1 cellular context compared by ENCODE assay signal in the genomic region with DNA sequence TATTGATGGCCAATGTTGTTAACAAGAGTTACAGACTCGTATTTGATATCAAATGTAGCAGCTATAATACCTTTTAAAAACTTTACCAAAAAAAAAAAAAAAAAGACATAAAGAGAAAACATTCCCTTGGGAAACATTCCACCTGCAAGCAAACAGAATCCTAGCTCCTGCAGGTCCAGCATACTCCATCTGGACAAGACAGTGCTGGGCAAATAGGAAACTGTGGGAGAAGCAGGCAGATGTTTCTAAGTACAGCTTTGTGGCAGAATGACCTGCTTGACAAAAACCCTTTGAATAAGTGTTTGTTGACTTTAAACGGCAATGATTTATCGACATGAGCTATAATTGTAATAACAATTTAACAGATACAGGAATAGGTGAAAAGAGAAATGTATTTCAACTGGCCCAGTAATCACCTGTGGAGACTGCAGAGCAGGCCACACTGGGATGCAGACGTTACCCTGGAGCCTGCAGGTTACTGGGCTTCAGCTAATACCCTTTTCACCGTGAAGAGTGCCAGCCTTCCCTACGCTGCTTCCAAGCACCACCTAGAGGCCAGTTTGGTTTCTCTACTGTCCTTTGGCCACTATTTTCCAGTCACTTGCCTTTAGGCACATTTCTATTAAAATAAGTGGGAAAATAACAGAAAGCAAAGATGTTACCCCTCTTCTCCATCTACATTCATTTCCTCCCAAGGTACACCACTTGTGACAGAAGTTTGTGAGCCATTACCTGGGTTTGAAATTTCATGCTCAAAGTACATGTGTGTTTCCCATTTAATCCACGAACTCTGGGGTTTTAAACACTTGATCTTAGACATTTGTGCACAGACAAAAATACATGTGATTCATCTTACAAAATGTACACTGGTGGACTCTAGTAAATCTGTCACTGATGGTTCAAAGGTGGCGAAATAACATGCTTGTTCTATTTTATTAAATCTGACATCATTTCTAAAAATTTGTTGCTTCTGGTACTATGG.
TF ChIP-seq lines count a peak whose summit lies in the region.

No MANE protein-coding gene starts in this region.

TF ChIP-seq in K562, 482 proteins besides CTCF, POLR2A, EP300 and RAD21 (continued from another document):
- TF ChIP-seq, protein P1, sequence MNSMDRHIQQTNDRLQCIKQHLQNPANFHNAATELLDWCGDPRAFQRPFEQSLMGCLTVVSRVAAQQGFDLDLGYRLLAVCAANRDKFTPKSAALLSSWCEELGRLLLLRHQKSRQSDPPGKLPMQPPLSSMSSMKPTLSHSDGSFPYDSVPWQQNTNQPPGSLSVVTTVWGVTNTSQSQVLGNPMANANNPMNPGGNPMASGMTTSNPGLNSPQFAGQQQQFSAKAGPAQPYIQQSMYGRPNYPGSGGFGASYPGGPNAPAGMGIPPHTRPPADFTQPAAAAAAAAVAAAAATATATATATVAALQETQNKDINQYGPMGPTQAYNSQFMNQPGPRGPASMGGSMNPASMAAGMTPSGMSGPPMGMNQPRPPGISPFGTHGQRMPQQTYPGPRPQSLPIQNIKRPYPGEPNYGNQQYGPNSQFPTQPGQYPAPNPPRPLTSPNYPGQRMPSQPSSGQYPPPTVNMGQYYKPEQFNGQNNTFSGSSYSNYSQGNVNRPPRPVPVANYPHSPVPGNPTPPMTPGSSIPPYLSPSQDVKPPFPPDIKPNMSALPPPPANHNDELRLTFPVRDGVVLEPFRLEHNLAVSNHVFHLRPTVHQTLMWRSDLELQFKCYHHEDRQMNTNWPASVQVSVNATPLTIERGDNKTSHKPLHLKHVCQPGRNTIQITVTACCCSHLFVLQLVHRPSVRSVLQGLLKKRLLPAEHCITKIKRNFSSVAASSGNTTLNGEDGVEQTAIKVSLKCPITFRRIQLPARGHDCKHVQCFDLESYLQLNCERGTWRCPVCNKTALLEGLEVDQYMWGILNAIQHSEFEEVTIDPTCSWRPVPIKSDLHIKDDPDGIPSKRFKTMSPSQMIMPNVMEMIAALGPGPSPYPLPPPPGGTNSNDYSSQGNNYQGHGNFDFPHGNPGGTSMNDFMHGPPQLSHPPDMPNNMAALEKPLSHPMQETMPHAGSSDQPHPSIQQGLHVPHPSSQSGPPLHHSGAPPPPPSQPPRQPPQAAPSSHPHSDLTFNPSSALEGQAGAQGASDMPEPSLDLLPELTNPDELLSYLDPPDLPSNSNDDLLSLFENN (IDR thresholded peaks at IDR 0.05; ENCODE audit: low read depth in 2 of 2, low read length in 2 of 2): 0 out of 4 replicates have a peak, but pooled peaks of 1 of the 2 experiments have one; percentile 22
- TF ChIP-seq, protein P2, sequence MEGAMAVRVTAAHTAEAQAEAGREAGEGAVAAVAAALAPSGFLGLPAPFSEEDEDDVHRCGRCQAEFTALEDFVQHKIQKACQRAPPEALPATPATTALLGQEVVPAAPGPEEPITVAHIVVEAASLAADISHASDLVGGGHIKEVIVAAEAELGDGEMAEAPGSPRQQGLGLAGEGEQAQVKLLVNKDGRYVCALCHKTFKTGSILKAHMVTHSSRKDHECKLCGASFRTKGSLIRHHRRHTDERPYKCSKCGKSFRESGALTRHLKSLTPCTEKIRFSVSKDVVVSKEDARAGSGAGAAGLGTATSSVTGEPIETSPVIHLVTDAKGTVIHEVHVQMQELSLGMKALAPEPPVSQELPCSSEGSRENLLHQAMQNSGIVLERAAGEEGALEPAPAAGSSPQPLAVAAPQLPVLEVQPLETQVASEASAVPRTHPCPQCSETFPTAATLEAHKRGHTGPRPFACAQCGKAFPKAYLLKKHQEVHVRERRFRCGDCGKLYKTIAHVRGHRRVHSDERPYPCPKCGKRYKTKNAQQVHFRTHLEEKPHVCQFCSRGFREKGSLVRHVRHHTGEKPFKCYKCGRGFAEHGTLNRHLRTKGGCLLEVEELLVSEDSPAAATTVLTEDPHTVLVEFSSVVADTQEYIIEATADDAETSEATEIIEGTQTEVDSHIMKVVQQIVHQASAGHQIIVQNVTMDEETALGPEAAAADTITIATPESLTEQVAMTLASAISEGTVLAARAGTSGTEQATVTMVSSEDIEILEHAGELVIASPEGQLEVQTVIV (CRISPR knock-in tag; IDR thresholded peaks at IDR 0.05; ENCODE audit: borderline replicate concordance): no peak
- 0 out of 2 replicates have a peak, but pooled peaks have one; percentile 33 for TF ChIP-seq CC2D1A (IDR thresholded peaks at IDR 0.05)
- TF ChIP-seq TAF1 (IDR thresholded peaks at IDR 0.05; ENCODE audit: control insufficient read depth, extremely low read depth, insufficient read depth, low read length, severe bottlenecking): no peak
- TF ChIP-seq SMC3 (conservative IDR thresholded peaks at IDR 0.05; ENCODE audit: insufficient read depth, low read depth, low read length): peak; percentile 93
- TF ChIP-seq, protein P3, sequence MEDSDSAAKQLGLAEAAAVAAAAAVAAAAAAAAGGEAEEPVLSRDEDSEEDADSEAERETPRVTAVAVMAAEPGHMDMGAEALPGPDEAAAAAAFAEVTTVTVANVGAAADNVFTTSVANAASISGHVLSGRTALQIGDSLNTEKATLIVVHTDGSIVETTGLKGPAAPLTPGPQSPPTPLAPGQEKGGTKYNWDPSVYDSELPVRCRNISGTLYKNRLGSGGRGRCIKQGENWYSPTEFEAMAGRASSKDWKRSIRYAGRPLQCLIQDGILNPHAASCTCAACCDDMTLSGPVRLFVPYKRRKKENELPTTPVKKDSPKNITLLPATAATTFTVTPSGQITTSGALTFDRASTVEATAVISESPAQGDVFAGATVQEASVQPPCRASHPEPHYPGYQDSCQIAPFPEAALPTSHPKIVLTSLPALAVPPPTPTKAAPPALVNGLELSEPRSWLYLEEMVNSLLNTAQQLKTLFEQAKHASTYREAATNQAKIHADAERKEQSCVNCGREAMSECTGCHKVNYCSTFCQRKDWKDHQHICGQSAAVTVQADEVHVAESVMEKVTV (CRISPR knock-in tag; IDR thresholded peaks at IDR 0.05): peak; percentile 79
- TF ChIP-seq, protein P4, sequence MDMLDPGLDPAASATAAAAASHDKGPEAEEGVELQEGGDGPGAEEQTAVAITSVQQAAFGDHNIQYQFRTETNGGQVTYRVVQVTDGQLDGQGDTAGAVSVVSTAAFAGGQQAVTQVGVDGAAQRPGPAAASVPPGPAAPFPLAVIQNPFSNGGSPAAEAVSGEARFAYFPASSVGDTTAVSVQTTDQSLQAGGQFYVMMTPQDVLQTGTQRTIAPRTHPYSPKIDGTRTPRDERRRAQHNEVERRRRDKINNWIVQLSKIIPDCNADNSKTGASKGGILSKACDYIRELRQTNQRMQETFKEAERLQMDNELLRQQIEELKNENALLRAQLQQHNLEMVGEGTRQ (CRISPR knock-in tag; IDR thresholded peaks at IDR 0.05): no peak
- TF ChIP-seq, protein P5, sequence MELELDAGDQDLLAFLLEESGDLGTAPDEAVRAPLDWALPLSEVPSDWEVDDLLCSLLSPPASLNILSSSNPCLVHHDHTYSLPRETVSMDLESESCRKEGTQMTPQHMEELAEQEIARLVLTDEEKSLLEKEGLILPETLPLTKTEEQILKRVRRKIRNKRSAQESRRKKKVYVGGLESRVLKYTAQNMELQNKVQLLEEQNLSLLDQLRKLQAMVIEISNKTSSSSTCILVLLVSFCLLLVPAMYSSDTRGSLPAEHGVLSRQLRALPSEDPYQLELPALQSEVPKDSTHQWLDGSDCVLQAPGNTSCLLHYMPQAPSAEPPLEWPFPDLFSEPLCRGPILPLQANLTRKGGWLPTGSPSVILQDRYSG (tag; conservative IDR thresholded peaks at IDR 0.05; ENCODE audit: low read depth): no peak
- TF ChIP-seq MYNN (IDR thresholded peaks at IDR 0.05): peak; percentile 70; the same call in 1 of the 2 replicates
- no peak for TF ChIP-seq MYNN (CRISPR knock-in tag; IDR thresholded peaks at IDR 0.05)
- 0 out of 2 replicates have a peak, but pooled peaks have one; percentile 21 for TF ChIP-seq CREM (IDR thresholded peaks at IDR 0.05; ENCODE audit: low read depth)
- TF ChIP-seq, protein P6, sequence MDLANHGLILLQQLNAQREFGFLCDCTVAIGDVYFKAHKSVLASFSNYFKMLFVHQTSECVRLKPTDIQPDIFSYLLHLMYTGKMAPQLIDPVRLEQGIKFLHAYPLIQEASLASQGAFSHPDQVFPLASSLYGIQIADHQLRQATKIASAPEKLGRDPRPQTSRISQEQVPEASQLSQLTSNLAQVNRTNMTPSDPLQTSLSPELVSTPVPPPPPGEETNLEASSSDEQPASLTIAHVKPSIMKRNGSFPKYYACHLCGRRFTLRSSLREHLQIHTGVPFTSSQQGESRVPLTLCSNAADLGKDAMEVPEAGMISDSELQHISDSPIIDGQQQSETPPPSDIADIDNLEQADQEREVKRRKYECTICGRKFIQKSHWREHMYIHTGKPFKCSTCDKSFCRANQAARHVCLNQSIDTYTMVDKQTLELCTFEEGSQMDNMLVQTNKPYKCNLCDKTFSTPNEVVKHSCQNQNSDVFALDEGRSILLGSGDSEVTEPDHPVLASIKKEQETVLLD (IDR thresholded peaks at IDR 0.05): no peak
- 0 out of 2 replicates have a peak, but pooled peaks have one; percentile 18 for TF ChIP-seq MYC (IDR thresholded peaks at IDR 0.05; ENCODE audit: low read depth, low read length)
- TF ChIP-seq MYC (CRISPR knock-in tag; IDR thresholded peaks at IDR 0.05; ENCODE audit: borderline replicate concordance, low read depth): no peak
- TF ChIP-seq STAG1 (CRISPR knock-in tag; IDR thresholded peaks at IDR 0.05; ENCODE audit: borderline replicate concordance): peak; percentile 46; the same call in 1 of the 2 replicates
- 0 out of 2 replicates have a peak, but pooled peaks have one; percentile 25 for TF ChIP-seq HDGF (IDR thresholded peaks at IDR 0.05)
- TF ChIP-seq, protein P7, sequence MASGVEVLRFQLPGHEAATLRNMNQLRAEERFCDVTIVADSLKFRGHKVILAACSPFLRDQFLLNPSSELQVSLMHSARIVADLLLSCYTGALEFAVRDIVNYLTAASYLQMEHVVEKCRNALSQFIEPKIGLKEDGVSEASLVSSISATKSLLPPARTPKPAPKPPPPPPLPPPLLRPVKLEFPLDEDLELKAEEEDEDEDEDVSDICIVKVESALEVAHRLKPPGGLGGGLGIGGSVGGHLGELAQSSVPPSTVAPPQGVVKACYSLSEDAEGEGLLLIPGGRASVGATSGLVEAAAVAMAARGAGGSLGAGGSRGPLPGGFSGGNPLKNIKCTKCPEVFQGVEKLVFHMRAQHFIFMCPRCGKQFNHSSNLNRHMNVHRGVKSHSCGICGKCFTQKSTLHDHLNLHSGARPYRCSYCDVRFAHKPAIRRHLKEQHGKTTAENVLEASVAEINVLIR (CRISPR knock-in tag; IDR thresholded peaks at IDR 0.05): no peak
- no peak for TF ChIP-seq ZNF589 (CRISPR knock-in tag; IDR thresholded peaks at IDR 0.05; ENCODE audit: low read depth)
- 0 out of 2 replicates have a peak, but pooled peaks have one; percentile 17 for TF ChIP-seq SIN3B (IDR thresholded peaks at IDR 0.05; ENCODE audit: low read depth)
- TF ChIP-seq EWSR1 (IDR thresholded peaks at IDR 0.05; ENCODE audit: borderline replicate concordance, low read depth, partially characterized antibody): no peak
- TF ChIP-seq ZNF232 (CRISPR knock-in tag; IDR thresholded peaks at IDR 0.05): no peak
- TF ChIP-seq YY1 (IDR thresholded peaks at IDR 0.05; ENCODE audit: borderline replicate concordance in 1 of 3, control insufficient read depth in 1 of 3, extremely low read depth in 1 of 3, insufficient read depth in 3 of 3, insufficient read length in 1 of 3, insufficient replicate concordance in 2 of 3, low read depth in 1 of 3, low read length in 2 of 3): no peak
- no peak for TF ChIP-seq SMARCA5 (IDR thresholded peaks at IDR 0.05)
- TF ChIP-seq THRAP3 (IDR thresholded peaks at IDR 0.05; ENCODE audit: borderline replicate concordance): peak; percentile 22; the same call in 1 of the 2 replicates
- TF ChIP-seq ZFP36 (IDR thresholded peaks at IDR 0.05; ENCODE audit: low read depth, low read length, partially characterized antibody): peak; percentile 12
- TF ChIP-seq, protein P8, sequence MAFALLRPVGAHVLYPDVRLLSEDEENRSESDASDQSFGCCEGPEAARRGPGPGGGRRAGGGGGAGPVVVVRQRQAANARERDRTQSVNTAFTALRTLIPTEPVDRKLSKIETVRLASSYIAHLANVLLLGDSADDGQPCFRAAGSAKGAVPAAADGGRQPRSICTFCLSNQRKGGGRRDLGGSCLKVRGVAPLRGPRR (CRISPR knock-in tag; IDR thresholded peaks at IDR 0.05): no peak
- TF ChIP-seq SIRT6 (IDR thresholded peaks at IDR 0.05; ENCODE audit: low read depth, low read length): no peak
- TF ChIP-seq, protein P9, sequence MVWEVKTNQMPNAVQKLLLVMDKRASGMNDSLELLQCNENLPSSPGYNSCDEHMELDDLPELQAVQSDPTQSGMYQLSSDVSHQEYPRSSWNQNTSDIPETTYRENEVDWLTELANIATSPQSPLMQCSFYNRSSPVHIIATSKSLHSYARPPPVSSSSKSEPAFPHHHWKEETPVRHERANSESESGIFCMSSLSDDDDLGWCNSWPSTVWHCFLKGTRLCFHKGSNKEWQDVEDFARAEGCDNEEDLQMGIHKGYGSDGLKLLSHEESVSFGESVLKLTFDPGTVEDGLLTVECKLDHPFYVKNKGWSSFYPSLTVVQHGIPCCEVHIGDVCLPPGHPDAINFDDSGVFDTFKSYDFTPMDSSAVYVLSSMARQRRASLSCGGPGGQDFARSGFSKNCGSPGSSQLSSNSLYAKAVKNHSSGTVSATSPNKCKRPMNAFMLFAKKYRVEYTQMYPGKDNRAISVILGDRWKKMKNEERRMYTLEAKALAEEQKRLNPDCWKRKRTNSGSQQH (CRISPR knock-in tag; IDR thresholded peaks at IDR 0.05): no peak
- no peak for TF ChIP-seq TRIM24 (IDR thresholded peaks at IDR 0.05)
- no peak for TF ChIP-seq RBM25 (IDR thresholded peaks at IDR 0.05; ENCODE audit: low read depth, low read length, severe bottlenecking)
- TF ChIP-seq DNMT1 (IDR thresholded peaks at IDR 0.05): 0 out of 2 replicates have a peak, but pooled peaks have one; percentile 38
- TF ChIP-seq PTBP1 (IDR thresholded peaks at IDR 0.05; ENCODE audit: low read depth, low read length): no peak
